Comparison of ENCODE assay signal across 9 cellular contexts in the genomic region with DNA sequence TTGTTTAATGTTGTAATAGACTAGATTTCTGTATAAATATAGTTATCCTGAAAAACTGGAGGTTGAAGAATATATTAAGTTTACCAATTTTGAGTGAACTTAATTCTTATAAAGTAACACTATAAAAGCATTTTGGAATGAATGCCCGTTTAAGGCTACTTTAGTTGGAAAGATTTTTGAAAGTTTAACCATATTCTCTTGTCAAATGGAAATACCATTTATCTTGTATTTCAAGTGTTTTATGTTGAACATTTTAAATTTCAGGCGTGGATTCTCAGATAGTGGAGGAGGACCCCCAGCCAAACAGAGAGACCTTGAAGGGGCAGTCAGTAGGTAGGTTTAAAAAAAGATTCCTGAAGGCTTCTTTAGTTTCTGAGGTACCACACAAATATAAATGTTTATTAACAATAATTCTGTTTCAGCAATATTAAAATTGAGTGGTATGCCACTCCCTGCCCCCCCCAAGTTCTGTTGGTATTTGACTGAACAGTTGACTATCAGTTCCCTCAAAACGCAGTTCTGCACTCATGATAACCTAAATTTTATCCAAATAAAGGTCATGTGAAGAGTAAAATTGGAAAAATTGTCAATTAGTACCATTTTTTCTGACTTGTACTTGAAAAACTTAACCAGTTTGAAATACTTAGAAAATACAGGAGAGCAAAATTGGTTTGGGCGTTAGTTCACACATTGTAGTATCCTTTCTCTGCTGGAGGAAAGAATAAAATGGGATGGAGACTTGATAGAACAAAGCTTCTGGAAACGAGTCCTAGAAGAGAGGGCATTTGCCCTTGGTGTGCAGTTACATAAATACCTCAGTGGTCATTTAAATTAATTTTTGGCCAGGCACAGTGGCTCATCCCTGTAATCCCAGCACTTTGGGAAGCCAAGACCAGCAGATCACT. TPM values are rescaled to one million over a fixed set of nuclear protein-coding genes. Genes with fewer than 3 reads are reported as not detected.
A peak's percentile ranks its signal among the peaks of the same experiment; 100 is the strongest.
DNase-seq lines count a peak whose midpoint lies in the region; ATAC-seq, FAIRE-seq and TF ChIP-seq lines count a peak whose summit lies in the region.
"Had no signal": no experiment of that assay in that cellular context is flagged by ENCODE, and none has a peak within 500 bp of the region (broad histone marks: within the 10 kb centered on the region; RNA-seq: fewer than 3 reads in every experiment).

No MANE protein-coding gene starts in this region.

- TF ChIP-seq EP300 in HepG2 (IDR thresholded peaks at IDR 0.05; ENCODE audit: low read depth in 2 of 2, low read length in 2 of 2), result no peak
- no peak for TF ChIP-seq EP300 in HepG2 (CRISPR knock-in tag; IDR thresholded peaks at IDR 0.05; ENCODE audit: borderline replicate concordance)

- ATAC-seq in activated T-cell treated with anti-CD3 and anti-CD28 coated beads, Interleukin-2, amount 50 U/mL, for 4 hours, result no peak
- ATAC-seq in HepG2, result no peak
- ATAC-seq in thoracic aorta (ENCODE audit: insufficient number of reproducible peaks, low FRiP score, low read depth), result no peak

- no peaks in the 10 kb centered on the region for H3K9me3 Mint-ChIP-seq in activated T-cell treated with anti-CD3 and anti-CD28 coated beads, Interleukin-2, amount 50 U/mL, for 4 hours

- in situ Hi-C loops in HepG2 (cut with HindIII; ENCODE audit: extremely low pct_ligation_motif_present, low pct_unique_long_range_greater_than_20kb), result no loop called here

- peaks cover 33% of the 10 kb centered on the region for H3K36me3 Mint-ChIP-seq in activated T-cell treated with anti-CD3 and anti-CD28 coated beads, Interleukin-2, amount 50 U/mL, for 4 hours (ENCODE audit: insufficient read depth)

- peaks cover 24% of the 10 kb centered on the region for H3K4me1 ChIP-seq in adipocyte (ENCODE audit: control insufficient read depth, insufficient read depth, low read length)
- H3K4me1 ChIP-seq in HepG2 (ENCODE audit: insufficient read depth, low read length), result peaks cover 61% of the 10 kb centered on the region
- H3K4me1 ChIP-seq in thoracic aorta (ENCODE audit: control insufficient read depth in 1 of 2, low read depth in 2 of 2), result peaks cover 15 to 30% of the 10 kb centered on the region in 2 donors

- H3K79me2 ChIP-seq in HepG2 (ENCODE audit: insufficient read depth, low read length), result peaks cover 42% of the 10 kb centered on the region

- peak overlapping the region; percentile 88 for H3K27ac ChIP-seq in HepG2 (ENCODE audit: extremely low read length, insufficient read depth, low read length)
- H3K27ac ChIP-seq in thoracic aorta, result peak overlapping the region in 1 of 2 donors; percentile 92

- TF ChIP-seq CTCF in HepG2 (CRISPR knock-in tag; IDR thresholded peaks at IDR 0.05) (no peak), thoracic aorta (IDR thresholded peaks at IDR 0.05) (no peak), GM20000 (IDR thresholded peaks at IDR 0.05; ENCODE audit: extremely low read depth, missing control alignments) (no peak)

- no peak for DNase-seq in activated T-cell treated with anti-CD3 and anti-CD28 coated beads, Interleukin-2, amount 50 U/mL, for 4 hours
- DNase-seq in activated T-cell treated with anti-CD3 and anti-CD28 coated beads, Interleukin-2, amount 50 U/mL, for 1 hour, result no peak
- DNase-seq in adipocyte (ENCODE audit: low read depth) (no peak), HepG2 (ENCODE audit: low spot score) (no peak), thoracic aorta (ENCODE audit: low spot score) (no peak), GM20000 (ENCODE audit: low spot score) (no peak), GOT3 (lab: John Stamatoyannopoulos, UW) (no peak), NCI-H345 (lab: John Stamatoyannopoulos, UW) (no peak)
- DNase-seq: hippocampal formation had no signal

- intact Hi-C loops in HepG2 (cut with micrococcal nuclease; ENCODE audit: unreplicated experiment), result no loop called here

- H3K27me3 ChIP-seq in adipocyte (replicated peaks; ENCODE audit: control insufficient read depth, insufficient read depth, low read length) (no peaks in the 10 kb centered on the region), HepG2 (ENCODE audit: control insufficient read depth in 1 of 2, insufficient read depth in 2 of 2, low read length in 2 of 2) (no peaks in the 10 kb centered on the region; a peak in 1 of 5 replicates), thoracic aorta (replicated peaks; ENCODE audit: insufficient read depth) (no peaks in the 10 kb centered on the region)

- H3K27me3 Mint-ChIP-seq in activated T-cell treated with anti-CD3 and anti-CD28 coated beads, Interleukin-2, amount 50 U/mL, for 4 hours (ENCODE audit: low read depth), result no peaks in the 10 kb centered on the region

- CTCF ChIA-PET in HepG2 (lab: Yijun Ruan, JAX; ENCODE audit: low intra/inter-chr PET ratio, low total read pairs), result no interaction called here

- H2AFZ ChIP-seq in HepG2 (ENCODE audit: low read length), result no peak overlapping the region

- H3K9me3 ChIP-seq in adipocyte (ENCODE audit: control insufficient read depth, low read length), result no peaks in the 10 kb centered on the region
- H3K9me3 ChIP-seq in HepG2 (ENCODE audit: low read length), result no peaks in the 10 kb centered on the region
- H3K9me3 ChIP-seq in thoracic aorta, result no peaks in the 10 kb centered on the region

- FAIRE-seq in HepG2 (lab: Jason Lieb, UNC), result no peak

- no TSS peak for BruUV-seq in HepG2 (replicated peaks; lab: Mats Ljungman, UMichigan)

- peaks cover 36% of the 10 kb centered on the region for H3K4me1 Mint-ChIP-seq in activated T-cell treated with anti-CD3 and anti-CD28 coated beads, Interleukin-2, amount 50 U/mL, for 4 hours (ENCODE audit: low read depth)

- peaks cover 14% of the 10 kb centered on the region for H4K20me1 ChIP-seq in HepG2 (ENCODE audit: insufficient read depth, low read length)

- no peak for TF ChIP-seq POLR2A in HepG2 (IDR thresholded peaks at IDR 0.05; ENCODE audit: insufficient read depth in 1 of 2, low read depth in 2 of 2, low read length in 2 of 2)

- TF ChIP-seq RAD21 in HepG2 (CRISPR knock-in tag; IDR thresholded peaks at IDR 0.05), result no peak

- peak overlapping the region; percentile 99 for H3K4me3 ChIP-seq in adipocyte (ENCODE audit: low read length)
- peak overlapping the region; percentile 80 to 96 (median 80) for H3K4me3 ChIP-seq in HepG2 (replicated peaks in 1 of 3; ENCODE audit: insufficient read depth in 1 of 3, low read depth in 2 of 3, low read length in 3 of 3)
- peak overlapping the region; percentile 99 for H3K4me3 ChIP-seq in thoracic aorta

- H3K9ac ChIP-seq in adipocyte (ENCODE audit: low read length) (peak overlapping the region; percentile 99), HepG2 (ENCODE audit: insufficient read depth, low read depth, low read length) (peak overlapping the region; percentile 98)

- H3K36me3 ChIP-seq in adipocyte (ENCODE audit: control insufficient read depth, insufficient read depth, low read length, severe bottlenecking) (peaks cover 54% of the 10 kb centered on the region), HepG2 (replicated peaks in 1 of 2; ENCODE audit: control insufficient read depth in 1 of 2, insufficient read depth in 2 of 2, low read length in 2 of 2) (peaks cover 37 to 50% of the 10 kb centered on the region in 2 experiments), thoracic aorta (peaks cover 41% of the 10 kb centered on the region)

- WGBS in HepG2 (ENCODE audit: low lambda C conversion rate), result 67% methylated on average over 5 of the region's 5 CpGs

- peak overlapping the region; percentile 88 for H3K4me2 ChIP-seq in HepG2 (ENCODE audit: low read depth, low read length)

- POLR2A ChIA-PET in HepG2 (lab: Yijun Ruan, JAX), result interaction anchor here (1.4 to 3.1 kb wide), 7 partner anchors 9 to 151 kb away, joined by 5 to 54 read pairs (median 14); partner anchors contain the start of gene GEMIN2

- peak overlapping the region; percentile 92 for H3K4me3 Mint-ChIP-seq in activated T-cell treated with anti-CD3 and anti-CD28 coated beads, Interleukin-2, amount 50 U/mL, for 4 hours

RNA-seq across cellular contexts. Expression of gene PNN, which starts 1.5 kb away (rescaled TPM):
- 100 to 1,000 TPM in 2 of 3 donors, 10 to 100 TPM in 1; 99.2 to 107 (median 106) TPM for total RNA-seq in activated T-cell treated with anti-CD3 and anti-CD28 coated beads, Interleukin-2, amount 50 U/mL, for 4 hours
- total RNA-seq in HepG2 (2016; rRNA removed; fragmentation: Illumina TruSeq; extraction: Trizol) (110 and 214 TPM in 2 replicates), thoracic aorta (10 to 100 TPM; 33.0 to 61.0 TPM)
- 47.1 and 48.8 TPM in 2 replicates for total RNA-seq in HepG2 (2016; cell fraction: cytosol; rRNA removed; fragmentation: Illumina TruSeq; extraction: Trizol; ENCODE audit: low read depth)
- total RNA-seq in HepG2 (2016; cell fraction: insoluble cytoplasmic fraction; rRNA removed; fragmentation: Illumina TruSeq; extraction: Trizol), result 105 and 215 TPM in 2 replicates
- 22.0 and 26.0 TPM in 2 replicates for total RNA-seq in HepG2 (2016; cell fraction: membrane; rRNA removed; fragmentation: Illumina TruSeq; extraction: Trizol)
- 407 and 445 TPM in 2 replicates for total RNA-seq in HepG2 (2016; cell fraction: nucleus; rRNA removed; fragmentation: Illumina TruSeq; extraction: Trizol)
- polyA plus RNA-seq in HepG2 (2011; rRNA removed), result 58.0 and 58.6 TPM in 2 replicates
- polyA plus RNA-seq in HepG2 (2011; cell fraction: cytosol; rRNA removed), result 22.1 and 29.7 TPM in 2 replicates
- 315 and 430 TPM in 2 replicates for polyA plus RNA-seq in HepG2 (2011; cell fraction: nucleus; rRNA removed)
- polyA plus RNA-seq in HepG2 (2012), result 184 and 252 TPM in 2 replicates
- 4.4 and 5.0 TPM in 2 replicates for polyA plus RNA-seq in HepG2 (2016; cell fraction: cytosol; fragmentation: Illumina TruSeq; extraction: Trizol; ENCODE audit: low read depth)
- polyA plus RNA-seq in HepG2 (2016; cell fraction: insoluble cytoplasmic fraction; fragmentation: Illumina TruSeq; extraction: Trizol; ENCODE audit: low read depth), result 155 and 157 TPM in 2 replicates
- polyA plus RNA-seq in HepG2 (2016; cell fraction: membrane; fragmentation: Illumina TruSeq; extraction: Trizol; ENCODE audit: low read depth), result 13.0 and 14.4 TPM in 2 replicates
- polyA plus RNA-seq in HepG2 (2016; cell fraction: nucleus; fragmentation: Illumina TruSeq; extraction: Trizol; ENCODE audit: insufficient read depth, low read depth), result 1,319 and 1,369 TPM in 2 replicates
- polyA minus RNA-seq in HepG2 (2011; rRNA and poly(A)+ RNA removed; ENCODE audit: low replicate concordance), result 19.2 and 20.9 TPM in 2 replicates
- polyA minus RNA-seq in HepG2 (2011; cell fraction: cytosol; rRNA and poly(A)+ RNA removed), result 15.5 and 21.0 TPM in 2 replicates
- 311 and 317 TPM in 2 replicates for polyA minus RNA-seq in HepG2 (2011; cell fraction: nucleus; rRNA and poly(A)+ RNA removed)

RNA-seq across cellular contexts. Expression of gene TRAPPC6B, which starts 6.4 kb away (rescaled TPM):
- total RNA-seq in activated T-cell treated with anti-CD3 and anti-CD28 coated beads, Interleukin-2, amount 50 U/mL, for 4 hours, result 10 to 100 TPM; 18.7 to 22.9 (median 22.6) TPM
- total RNA-seq in HepG2 (2016; rRNA removed; fragmentation: Illumina TruSeq; extraction: Trizol) (51.2 and 77.5 TPM in 2 replicates), thoracic aorta (10 to 100 TPM; 22.8 to 23.2 TPM)
- 9.2 and 9.8 TPM in 2 replicates for total RNA-seq in HepG2 (2016; cell fraction: cytosol; rRNA removed; fragmentation: Illumina TruSeq; extraction: Trizol; ENCODE audit: low read depth)
- 48.6 and 74.0 TPM in 2 replicates for total RNA-seq in HepG2 (2016; cell fraction: insoluble cytoplasmic fraction; rRNA removed; fragmentation: Illumina TruSeq; extraction: Trizol)
- 22.7 and 27.3 TPM in 2 replicates for total RNA-seq in HepG2 (2016; cell fraction: membrane; rRNA removed; fragmentation: Illumina TruSeq; extraction: Trizol)
- 47.2 and 50.6 TPM in 2 replicates for total RNA-seq in HepG2 (2016; cell fraction: nucleus; rRNA removed; fragmentation: Illumina TruSeq; extraction: Trizol)
- 29.8 and 34.3 TPM in 2 replicates for polyA plus RNA-seq in HepG2 (2011; rRNA removed)
- polyA plus RNA-seq in HepG2 (2011; cell fraction: cytosol; rRNA removed), result 19.3 and 27.7 TPM in 2 replicates
- polyA plus RNA-seq in HepG2 (2011; cell fraction: nucleus; rRNA removed), result 37.2 and 38.5 TPM in 2 replicates
- 35.0 and 40.6 TPM in 2 replicates for polyA plus RNA-seq in HepG2 (2012)
- 3.4 and 3.5 TPM in 2 replicates for polyA plus RNA-seq in HepG2 (2016; cell fraction: cytosol; fragmentation: Illumina TruSeq; extraction: Trizol; ENCODE audit: low read depth)
- polyA plus RNA-seq in HepG2 (2016; cell fraction: insoluble cytoplasmic fraction; fragmentation: Illumina TruSeq; extraction: Trizol; ENCODE audit: low read depth), result 65.3 and 70.4 TPM in 2 replicates
- 13.6 and 13.7 TPM in 2 replicates for polyA plus RNA-seq in HepG2 (2016; cell fraction: membrane; fragmentation: Illumina TruSeq; extraction: Trizol; ENCODE audit: low read depth)
- 67.7 and 73.9 TPM in 2 replicates for polyA plus RNA-seq in HepG2 (2016; cell fraction: nucleus; fragmentation: Illumina TruSeq; extraction: Trizol; ENCODE audit: insufficient read depth, low read depth)
- 12.1 and 22.6 TPM in 2 replicates for polyA minus RNA-seq in HepG2 (2011; rRNA and poly(A)+ RNA removed; ENCODE audit: low replicate concordance)
- polyA minus RNA-seq in HepG2 (2011; cell fraction: cytosol; rRNA and poly(A)+ RNA removed), result 23.4 and 31.4 TPM in 2 replicates
- polyA minus RNA-seq in HepG2 (2011; cell fraction: nucleus; rRNA and poly(A)+ RNA removed), result 55.9 and 62.2 TPM in 2 replicates

RNA-seq across cellular contexts. Expression of gene MIA2, which starts 57.2 kb away (rescaled TPM):
- 10 to 100 TPM; 14.7 to 19.7 (median 14.8) TPM for total RNA-seq in activated T-cell treated with anti-CD3 and anti-CD28 coated beads, Interleukin-2, amount 50 U/mL, for 4 hours
- total RNA-seq in HepG2 (2016; rRNA removed; fragmentation: Illumina TruSeq; extraction: Trizol), result 119 and 158 TPM in 2 replicates
- 154 and 169 TPM in 2 replicates for total RNA-seq in HepG2 (2016; cell fraction: cytosol; rRNA removed; fragmentation: Illumina TruSeq; extraction: Trizol; ENCODE audit: low read depth)
- 111 and 161 TPM in 2 replicates for total RNA-seq in HepG2 (2016; cell fraction: insoluble cytoplasmic fraction; rRNA removed; fragmentation: Illumina TruSeq; extraction: Trizol)
- 165 and 196 TPM in 2 replicates for total RNA-seq in HepG2 (2016; cell fraction: membrane; rRNA removed; fragmentation: Illumina TruSeq; extraction: Trizol)
- total RNA-seq in HepG2 (2016; cell fraction: nucleus; rRNA removed; fragmentation: Illumina TruSeq; extraction: Trizol), result 192 and 219 TPM in 2 replicates
- polyA plus RNA-seq in HepG2 (2011; rRNA removed), result 131 and 134 TPM in 2 replicates
- polyA plus RNA-seq in HepG2 (2011; cell fraction: cytosol; rRNA removed), result 57.1 and 79.7 TPM in 2 replicates
- 77.3 and 94.7 TPM in 2 replicates for polyA plus RNA-seq in HepG2 (2011; cell fraction: nucleus; rRNA removed)
- polyA plus RNA-seq in HepG2 (2012), result 103 and 118 TPM in 2 replicates
- polyA plus RNA-seq in HepG2 (2016; cell fraction: cytosol; fragmentation: Illumina TruSeq; extraction: Trizol; ENCODE audit: low read depth), result 19.6 and 24.5 TPM in 2 replicates
- polyA plus RNA-seq in HepG2 (2016; cell fraction: insoluble cytoplasmic fraction; fragmentation: Illumina TruSeq; extraction: Trizol; ENCODE audit: low read depth), result 95.4 and 102 TPM in 2 replicates
- 45.8 and 50.4 TPM in 2 replicates for polyA plus RNA-seq in HepG2 (2016; cell fraction: membrane; fragmentation: Illumina TruSeq; extraction: Trizol; ENCODE audit: low read depth)
- polyA plus RNA-seq in HepG2 (2016; cell fraction: nucleus; fragmentation: Illumina TruSeq; extraction: Trizol; ENCODE audit: insufficient read depth, low read depth), result 216 and 223 TPM in 2 replicates
- 24.3 and 71.9 TPM in 2 replicates for polyA minus RNA-seq in HepG2 (2011; rRNA and poly(A)+ RNA removed; ENCODE audit: low replicate concordance)
- polyA minus RNA-seq in HepG2 (2011; cell fraction: cytosol; rRNA and poly(A)+ RNA removed), result 59.9 and 69.8 TPM in 2 replicates
- polyA minus RNA-seq in HepG2 (2011; cell fraction: nucleus; rRNA and poly(A)+ RNA removed), result 211 and 242 TPM in 2 replicates
- 10 to 100 TPM; 19.0 to 28.2 TPM for total RNA-seq in thoracic aorta
